In the genomic region with DNA sequence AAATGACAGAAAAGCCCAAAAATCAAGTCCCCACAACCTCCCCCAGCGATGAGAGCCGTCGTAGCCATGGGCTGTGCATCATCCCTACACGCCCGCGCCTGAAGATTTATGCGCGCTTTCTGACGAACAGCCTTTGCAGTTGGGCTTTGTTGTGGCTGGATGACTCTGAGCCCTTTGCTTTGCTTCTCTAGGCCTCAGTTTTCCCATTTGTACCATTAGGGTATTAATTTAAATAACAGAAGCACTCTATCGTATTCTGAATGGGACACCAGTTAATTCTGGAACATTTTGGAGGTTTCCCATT, we compare ENCODE assay signal across 1 cellular context.
TF ChIP-seq lines count a peak whose summit lies in the region.

No MANE protein-coding gene starts in this region.

TF ChIP-seq in H1, 55 proteins besides CTCF, POLR2A, EP300 and RAD21 (continued from another document):
- TF ChIP-seq CBX8 (IDR thresholded peaks at IDR 0.05; ENCODE audit: borderline replicate concordance, low read depth, low read length) = no peak
- TF ChIP-seq EZH2 (IDR thresholded peaks at IDR 0.05; ENCODE audit: low read depth, low read length, severe bottlenecking) = no peak
